13 cellular contexts compared by ENCODE assay signal in the genomic region with DNA sequence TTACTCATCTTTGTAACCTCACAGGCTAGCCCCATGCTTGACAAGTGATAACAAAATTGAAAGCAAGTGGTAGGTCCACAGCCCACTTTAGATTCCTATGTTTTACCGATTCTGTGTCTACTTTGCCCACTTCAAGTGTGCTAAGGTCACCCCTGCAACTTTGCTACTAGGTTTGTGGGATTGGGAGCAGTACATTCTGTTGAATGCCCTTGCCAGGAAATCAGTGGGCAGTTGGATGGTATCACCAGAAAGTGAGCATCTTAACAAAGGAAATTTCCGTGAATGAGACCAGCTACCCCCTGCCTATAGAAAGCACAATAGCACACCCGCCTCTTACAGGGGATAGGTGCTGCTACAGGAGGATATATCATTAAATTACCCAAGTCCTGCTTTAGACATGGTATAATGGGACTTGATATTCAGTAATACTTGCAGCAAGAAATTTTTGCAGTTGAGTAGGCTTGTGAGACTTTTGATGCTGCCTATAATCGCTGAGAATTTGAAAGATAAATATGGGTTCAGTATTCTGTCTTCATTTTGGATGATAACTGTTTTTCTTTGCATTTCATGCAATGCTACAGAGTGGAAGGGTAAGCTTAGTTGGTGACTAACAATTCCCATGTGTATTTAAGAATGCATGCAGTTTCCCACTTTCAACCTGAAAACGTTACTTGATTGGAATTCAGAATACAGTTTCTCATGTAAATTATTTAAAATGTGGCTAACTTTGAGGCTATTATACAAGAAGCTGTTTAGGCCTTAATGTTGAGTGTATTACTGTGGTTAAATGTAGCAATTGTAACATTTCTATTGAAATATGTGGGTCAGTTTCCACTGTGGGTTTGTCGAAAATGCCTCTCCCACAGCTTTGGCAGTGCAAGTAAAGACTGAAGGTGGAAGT. TPM values are rescaled to one million over a fixed set of nuclear protein-coding genes. Genes with fewer than 3 reads are reported as not detected.
A peak's percentile ranks its signal among the peaks of the same experiment; 100 is the strongest.
DNase-seq lines count a peak whose midpoint lies in the region; ATAC-seq and TF ChIP-seq lines count a peak whose summit lies in the region.
"Had no signal": no experiment of that assay in that cellular context is flagged by ENCODE, and none has a peak within 500 bp of the region (broad histone marks: within the 10 kb centered on the region; RNA-seq: fewer than 3 reads in every experiment).

No MANE protein-coding gene starts in this region.

- in situ Hi-C loops in astrocyte of the cerebellum (cut with HindIII; ENCODE audit: low sequenced_read_pairs) = no loop called here

- DNase-seq in AG20443 (ENCODE audit: low spot score) = peak; percentile 56
- DNase-seq in H4 (ENCODE audit: low spot score) = peak; percentile 50
- peak; percentile 73 for DNase-seq in astrocyte of the cerebellum (ENCODE audit: low read depth)
- DNase-seq in HEK293T (ENCODE audit: extremely low spot score) = no peak
- DNase-seq: aorta; naive thymus-derived CD4-positive, alpha-beta T cell; NCI-H1694 treated with DMSO at 0.1 percent for 48 hours; small intestine had no signal

- TF ChIP-seq CTCF in astrocyte of the cerebellum (IDR thresholded peaks at IDR 0.05; ENCODE audit: low read depth, low read length, missing control alignments) = no peak

- H3K4me1 ChIP-seq in mesodermal cell (ENCODE audit: control insufficient read depth, insufficient read depth, low read length, poor library complexity, severe bottlenecking) = no peaks in the 10 kb centered on the region
- H3K4me1 ChIP-seq: vagina had no signal

- CTCF ChIA-PET in HEK293T (lab: Yijun Ruan, JAX) = no interaction called here

- H3K27ac ChIP-seq in mesodermal cell (ENCODE audit: low read depth, low read length, severe bottlenecking) = peak overlapping the region; percentile 42
- H3K27ac ChIP-seq: vagina had no signal

- POLR2A ChIA-PET in HEK293T (lab: Yijun Ruan, JAX) = no interaction called here

- H3K36me3 ChIP-seq in mesodermal cell (ENCODE audit: control insufficient read depth, insufficient read depth, low read length) = peaks cover 4% of the 10 kb centered on the region
- H3K36me3 ChIP-seq: vagina had no signal

- WGBS in mesodermal cell (ENCODE audit: insufficient coverage in 2 of 2), 2 experiments = 70 to 80% methylated on average over 3 to 4 of the region's 6 CpGs

- H3K4me3 ChIP-seq in astrocyte of the cerebellum (ENCODE audit: low read depth, low read length) (no peak overlapping the region), mesodermal cell (ENCODE audit: extremely low read depth, insufficient read depth, low read length, poor library complexity, severe bottlenecking) (no peak overlapping the region)
- H3K4me3 ChIP-seq: vagina had no signal

- ATAC-seq in GM21390 (IDR thresholded peaks at IDR 0.05; ENCODE audit: unreplicated experiment) (no peak), GM21529 (IDR thresholded peaks at IDR 0.05; ENCODE audit: unreplicated experiment) (no peak), GM18498 (IDR thresholded peaks at IDR 0.05; ENCODE audit: unreplicated experiment) (no peak)
- ATAC-seq: naive thymus-derived CD4-positive, alpha-beta T cell had no signal

- H3K9me3 ChIP-seq in mesodermal cell (ENCODE audit: control insufficient read depth, low read length) = no peaks in the 10 kb centered on the region
- H3K9me3 ChIP-seq: vagina had no signal

TF ChIP-seq in HEK293T, 16 proteins besides CTCF, POLR2A, EP300 and RAD21:
- no peak for TF ChIP-seq ELF4 (IDR thresholded peaks at IDR 0.05)

RNA-seq across cellular contexts. Expression of gene EBLN2, which starts 9.5 kb away (rescaled TPM):
- 0.04 and 0.76 TPM in 2 replicates for total RNA-seq in H4 (2014; rRNA removed; shearing (Covaris generic))
- polyA plus RNA-seq in mesodermal cell (2013, experiment 1 of 2) = 1.8 TPM
- 3.1 TPM for polyA plus RNA-seq in mesodermal cell (2013, experiment 2 of 2)
